In the genomic region with DNA sequence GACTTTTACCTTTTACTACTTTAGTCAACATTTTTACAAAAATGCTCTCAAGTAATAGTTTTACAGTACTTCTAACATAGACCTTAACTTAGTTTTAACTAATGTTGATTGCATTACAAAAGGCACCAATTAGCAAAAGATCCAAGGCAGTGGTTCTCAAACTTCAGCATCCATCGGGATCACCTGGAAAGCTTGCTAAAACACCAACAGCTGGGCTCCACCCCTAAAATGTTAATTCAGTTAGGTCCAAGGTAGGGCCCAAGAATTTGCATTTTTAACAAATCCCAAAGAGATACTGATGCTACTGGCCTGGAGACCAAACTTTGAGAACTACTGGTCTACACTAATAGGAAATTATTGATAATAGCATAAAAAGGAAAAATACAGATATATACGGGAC, we compare ENCODE assay signal across 1 cellular context.
TF ChIP-seq lines count a peak whose summit lies in the region.

No MANE protein-coding gene starts in this region.

TF ChIP-seq in H1, 55 proteins besides CTCF, POLR2A, EP300 and RAD21:
- no peak for TF ChIP-seq SP1 (IDR thresholded peaks at IDR 0.05; ENCODE audit: low read depth, low read length)
- peak; percentile 41 for TF ChIP-seq NANOG (IDR thresholded peaks at IDR 0.05; ENCODE audit: insufficient read depth, low read depth, low read length, poor library complexity, severe bottlenecking)
